8 cellular contexts compared by ENCODE assay signal in the genomic region with DNA sequence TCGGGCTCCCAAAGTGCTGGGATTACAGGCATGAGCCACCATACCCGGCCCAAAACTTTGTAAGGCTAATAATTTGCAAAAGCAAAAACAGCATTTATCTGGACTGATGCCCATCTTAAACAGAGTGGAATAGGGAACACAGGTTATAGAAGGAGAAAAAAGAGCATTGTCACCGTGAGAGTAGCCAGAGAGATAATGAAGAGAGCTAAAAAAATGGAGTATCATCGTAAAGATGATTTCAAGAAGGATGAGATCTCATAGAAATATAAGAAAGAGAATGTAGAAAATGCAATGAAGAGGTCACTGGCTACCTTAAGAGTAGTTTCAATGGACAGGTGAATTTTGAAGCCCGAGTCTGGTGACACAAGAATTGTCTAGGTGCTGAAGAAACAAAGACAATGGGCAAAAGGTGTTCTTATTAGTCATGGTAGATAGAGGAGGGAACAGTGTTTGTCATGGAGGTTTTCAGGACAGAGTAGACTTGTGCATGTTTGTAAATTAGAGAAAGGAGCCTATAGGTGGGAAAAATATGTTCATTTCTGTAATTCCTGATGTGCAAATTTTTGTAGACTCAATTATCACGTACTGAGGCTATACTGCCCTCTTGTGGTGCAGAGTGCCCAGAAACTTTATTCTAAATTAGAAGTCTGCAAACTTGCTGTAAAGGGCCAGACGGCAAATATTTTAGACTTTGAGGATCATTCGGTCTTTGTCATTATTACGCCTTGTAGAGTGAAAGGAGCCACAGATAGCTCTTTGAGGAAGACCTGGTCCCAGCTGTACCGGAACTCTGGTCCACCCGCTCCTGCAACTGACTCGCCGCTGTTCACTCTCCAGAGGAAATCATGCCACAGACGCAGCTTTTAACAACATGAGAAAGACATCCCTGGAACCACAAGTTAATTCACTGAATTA. TPM values are rescaled to one million over a fixed set of nuclear protein-coding genes. Genes with fewer than 3 reads are reported as not detected.
DNase-seq lines count a peak whose midpoint lies in the region; ATAC-seq and TF ChIP-seq lines count a peak whose summit lies in the region.

No MANE protein-coding gene starts in this region.

- in situ Hi-C loops in Caki2 (cut with HindIII; ENCODE audit: low pct_unique_long_range_greater_than_20kb, low sequenced_read_pairs) (no loop called here), IMR-90 (cut with MboI; ENCODE audit: low sequenced_read_pairs) (no loop called here)

- no peaks in the 10 kb centered on the region for H3K9me3 Mint-ChIP-seq in activated T-helper 1 cell treated with anti-CD3 and anti-CD28 coated beads, Interleukin-12 subunit alpha, Interleukin-12 subunit beta, Interleukin-2, Interleukin-4 antibody, amounts not matched to agents 30 ng/mL and 10 ng/mL and 1 ng/mL, durations not matched to agents 14 hours and 24 hours and 36 hours

- no peak overlapping the region for H2BK120ac ChIP-seq in IMR-90 (ENCODE audit: low read depth, low read length)

- H3K36me3 ChIP-seq in IMR-90 (ENCODE audit: control insufficient read depth, insufficient read depth, low read length): no peaks in the 10 kb centered on the region

- no peak overlapping the region for H4K8ac ChIP-seq in IMR-90 (ENCODE audit: low read depth in 2 of 2, low read length in 2 of 2)

- no peaks in the 10 kb centered on the region for H3K79me1 ChIP-seq in IMR-90 (ENCODE audit: low read depth in 1 of 2, low read length in 2 of 2)

- peak; percentile 41 for DNase-seq in Caki2 (ENCODE audit: low read depth)
- peak; percentile 52 for DNase-seq in IMR-90
- DNase-seq in RWPE1 (ENCODE audit: low spot score): peak; percentile 52
- peak; percentile 43 for DNase-seq in activated T-helper 1 cell treated with anti-CD3 and anti-CD28 coated beads, Interleukin-12 subunit alpha, Interleukin-12 subunit beta, Interleukin-2, Interleukin-4 antibody, amounts not matched to agents 30 ng/mL and 10 ng/mL and 1 ng/mL, durations not matched to agents 14 hours and 24 hours and 36 hours (ENCODE audit: low spot score)
- DNase-seq in foreskin keratinocyte: peak in 1 of 2 donors; percentile 35
- DNase-seq in retina: peak; percentile 40
- DNase-seq in HuH-7.5 (ENCODE audit: low spot score): no peak

- no peaks in the 10 kb centered on the region for H3K36me3 Mint-ChIP-seq in activated T-helper 1 cell treated with anti-CD3 and anti-CD28 coated beads, Interleukin-12 subunit alpha, Interleukin-12 subunit beta, Interleukin-2, Interleukin-4 antibody, amounts not matched to agents 30 ng/mL and 10 ng/mL and 1 ng/mL, durations not matched to agents 14 hours and 24 hours and 36 hours (ENCODE audit: low read depth)

- H3K9me1 ChIP-seq in IMR-90 (ENCODE audit: insufficient read depth, low read length): no peaks in the 10 kb centered on the region

- no peaks in the 10 kb centered on the region for H3K9me3 ChIP-seq in IMR-90 (ENCODE audit: control insufficient read depth, insufficient read depth, low read length)

- CTCF ChIA-PET in IMR-90 (lab: Yijun Ruan, JAX) (interaction anchor here (0.6 to 1.2 kb wide), 6 partner anchors 8 to 217 kb away, joined by 3 read pairs; a partner anchor contains a TSS), RWPE1 (lab: Yijun Ruan, JAX) (interaction anchor here (0.6 to 1.7 kb wide), 34 partner anchors 8 to 1732 kb away, joined by 3 to 7 read pairs (median 3); a partner anchor contains a TSS)

- no peak overlapping the region for H2BK15ac ChIP-seq in IMR-90 (ENCODE audit: low read depth, low read length)

- H3K4me1 ChIP-seq in IMR-90 (ENCODE audit: control insufficient read depth, insufficient read depth, low read length) (no peaks in the 10 kb centered on the region), foreskin keratinocyte (no peaks in the 10 kb centered on the region)

- 0 out of 2 replicates have a peak, but pooled peaks have one; percentile 38 for TF ChIP-seq POLR2A in IMR-90 (IDR thresholded peaks at IDR 0.05; ENCODE audit: low read depth, low read length)

- H3K4me1 Mint-ChIP-seq in activated T-helper 1 cell treated with anti-CD3 and anti-CD28 coated beads, Interleukin-12 subunit alpha, Interleukin-12 subunit beta, Interleukin-2, Interleukin-4 antibody, amounts not matched to agents 30 ng/mL and 10 ng/mL and 1 ng/mL, durations not matched to agents 14 hours and 24 hours and 36 hours (ENCODE audit: low read depth): peaks cover 12% of the 10 kb centered on the region

- no peak overlapping the region for H2BK5ac ChIP-seq in IMR-90 (ENCODE audit: low read depth, low read length, poor library complexity, severe bottlenecking)

- TF ChIP-seq RAD21 in IMR-90 (IDR thresholded peaks at IDR 0.05; ENCODE audit: low read length): peak; percentile 79

- H3K27me3 ChIP-seq in IMR-90 (ENCODE audit: control insufficient read depth, insufficient read depth, low read length) (peaks cover 6% of the 10 kb centered on the region), foreskin keratinocyte (peaks cover 27% of the 10 kb centered on the region)

- H2AK5ac ChIP-seq in IMR-90 (ENCODE audit: low read depth, low read length): no peak overlapping the region

- peaks cover 25% of the 10 kb centered on the region for H3K27me3 Mint-ChIP-seq in activated T-helper 1 cell treated with anti-CD3 and anti-CD28 coated beads, Interleukin-12 subunit alpha, Interleukin-12 subunit beta, Interleukin-2, Interleukin-4 antibody, amounts not matched to agents 30 ng/mL and 10 ng/mL and 1 ng/mL, durations not matched to agents 14 hours and 24 hours and 36 hours (ENCODE audit: insufficient read depth)

- peak; percentile 84 for TF ChIP-seq CTCF in IMR-90 (conservative IDR thresholded peaks at IDR 0.05; ENCODE audit: low read depth, low read length)
- TF ChIP-seq CTCF in RWPE1 (conservative IDR thresholded peaks at IDR 0.05; ENCODE audit: low read depth): peak; percentile 85
- peak; percentile 94 for TF ChIP-seq CTCF in foreskin keratinocyte (conservative IDR thresholded peaks at IDR 0.05)

- no peak overlapping the region for H2BK20ac ChIP-seq in IMR-90 (ENCODE audit: low read depth, low read length)

- peak overlapping the region; percentile 19 for H3K4me3 Mint-ChIP-seq in activated T-helper 1 cell treated with anti-CD3 and anti-CD28 coated beads, Interleukin-12 subunit alpha, Interleukin-12 subunit beta, Interleukin-2, Interleukin-4 antibody, amounts not matched to agents 30 ng/mL and 10 ng/mL and 1 ng/mL, durations not matched to agents 14 hours and 24 hours and 36 hours

- ATAC-seq in IMR-90 (ENCODE audit: low read depth): peak; percentile 72
- ATAC-seq in foreskin keratinocyte: no peak
- no peak for ATAC-seq in GM21390 (IDR thresholded peaks at IDR 0.05; ENCODE audit: unreplicated experiment)

- no peak overlapping the region for H4K5ac ChIP-seq in IMR-90 (ENCODE audit: low read depth, low read length)

- H4K91ac ChIP-seq in IMR-90 (ENCODE audit: insufficient read depth, low read depth, low read length): no peak overlapping the region

- POLR2A ChIA-PET in IMR-90 (lab: Charles Lee; ENCODE audit: unreplicated experiment): no interaction called here
- POLR2A ChIA-PET in RWPE1 (lab: Yijun Ruan, JAX; ENCODE audit: low non-redundant PET): no interaction called here

- peak overlapping the region; percentile 60; the same call in 1 of the 2 replicates for H3K4me2 ChIP-seq in IMR-90 (ENCODE audit: low read depth, low read length)

- H3K23ac ChIP-seq in IMR-90 (ENCODE audit: low read depth, low read length): no peak overlapping the region

- BruUV-seq in IMR-90 (replicated peaks; lab: Mats Ljungman, UMichigan): no TSS peak

- no peak overlapping the region for H3K4me3 ChIP-seq in IMR-90 (ENCODE audit: insufficient read depth, low read depth, low read length)

- H3K56ac ChIP-seq in IMR-90 (ENCODE audit: extremely low read depth, insufficient read depth, low read length): no peak overlapping the region

- dilution Hi-C loops in IMR-90 (cut with HindIII; ENCODE audit: low sequenced_read_pairs, unreplicated experiment): no loop called here

- H3K4ac ChIP-seq in IMR-90 (ENCODE audit: low read depth, low read length): no peak overlapping the region

- peak overlapping the region; percentile 48 for H2AK9ac ChIP-seq in IMR-90 (replicated peaks; ENCODE audit: low read depth, low read length, poor library complexity)

- H2AFZ ChIP-seq in IMR-90 (replicated peaks; ENCODE audit: low read length, poor library complexity): peak overlapping the region; percentile 90

- peak overlapping the region; percentile 53; the same call in 1 of the 2 replicates for H3K9ac ChIP-seq in IMR-90 (ENCODE audit: low read depth, low read length)

- WGBS in IMR-90 (ENCODE audit: extremely low coverage in 2 of 2, insufficient read length in 1 of 2), 2 experiments: 72% methylated on average over 5 of the region's 14 CpGs; no CpG with 5 or more reads in 1 of the 2 experiments

- intact Hi-C loops in IMR-90 (cut with micrococcal nuclease): loop anchor here (1.0 to 10.0 kb wide), 3 partner anchors 73 to 537 kb away; no protein-coding TSS in a partner anchor
- intact Hi-C loops in activated T-helper 1 cell treated with anti-CD3 and anti-CD28 coated beads, Interleukin-12 subunit alpha, Interleukin-12 subunit beta, Interleukin-2, Interleukin-4 antibody, amounts not matched to agents 30 ng/mL and 10 ng/mL and 1 ng/mL, durations not matched to agents 14 hours and 24 hours and 36 hours (cut with micrococcal nuclease): loop anchor here (1.0 to 10.0 kb wide), 7 partner anchors 30 to 834 kb away; a partner anchor contains a TSS

- H4K20me1 ChIP-seq in IMR-90 (ENCODE audit: insufficient read depth, low read length): no peaks in the 10 kb centered on the region

- H3K18ac ChIP-seq in IMR-90 (ENCODE audit: low read depth, low read length): no peak overlapping the region

- H3K27ac ChIP-seq in IMR-90 (ENCODE audit: insufficient read depth, low read length): no peak overlapping the region
- no peak overlapping the region for H3K27ac ChIP-seq in RWPE1
- no peak overlapping the region for H3K27ac ChIP-seq in foreskin keratinocyte

- H3K14ac ChIP-seq in IMR-90 (replicated peaks; ENCODE audit: low read depth, low read length): no peak overlapping the region

- no peak overlapping the region for H3K27ac Mint-ChIP-seq in activated T-helper 1 cell treated with anti-CD3 and anti-CD28 coated beads, Interleukin-12 subunit alpha, Interleukin-12 subunit beta, Interleukin-2, Interleukin-4 antibody, amounts not matched to agents 30 ng/mL and 10 ng/mL and 1 ng/mL, durations not matched to agents 14 hours and 24 hours and 36 hours

RNA-seq across cellular contexts. Expression of a gene that starts 8.1 kb away (rescaled TPM):
- total RNA-seq in Caki2 (2014; rRNA removed; shearing (Covaris generic); ENCODE audit: low replicate concordance): 122 and 126 TPM in 2 replicates
- total RNA-seq in IMR-90 (2012; rRNA removed) (63.1 and 68.0 TPM in 2 replicates), foreskin keratinocyte (66.7 and 67.8 TPM in 2 replicates)
- polyA plus RNA-seq in IMR-90 (2012; rRNA removed) (52.8 and 56.8 TPM in 2 replicates), foreskin keratinocyte (40.3 and 48.3 TPM in 2 replicates)
- 20.7 and 41.4 TPM in 2 replicates for polyA plus RNA-seq in IMR-90 (2012; cell fraction: cytosol; rRNA removed)
- 38.3 and 88.4 TPM in 2 replicates for polyA plus RNA-seq in IMR-90 (2012; cell fraction: nucleus; rRNA removed; ENCODE audit: low replicate concordance)
- 69.9 and 83.6 TPM in 2 replicates for total RNA-seq in activated T-helper 1 cell treated with anti-CD3 and anti-CD28 coated beads, Interleukin-12 subunit alpha, Interleukin-12 subunit beta, Interleukin-2, Interleukin-4 antibody, amounts not matched to agents 30 ng/mL and 10 ng/mL and 1 ng/mL, durations not matched to agents 14 hours and 24 hours and 36 hours

RNA-seq across cellular contexts. Expression of a gene that starts 27.2 kb away (rescaled TPM):
- 8.7 and 15.3 TPM in 2 replicates for total RNA-seq in Caki2 (2014; rRNA removed; shearing (Covaris generic); ENCODE audit: low replicate concordance)
- total RNA-seq in IMR-90 (2012; rRNA removed) (3.6 and 5.4 TPM in 2 replicates), foreskin keratinocyte (0.25 and 0.99 TPM in 2 replicates)
- polyA plus RNA-seq in IMR-90 (2012; rRNA removed) (13.7 and 14.3 TPM in 2 replicates), foreskin keratinocyte (0.11 and 0.12 TPM in 2 replicates)
- 6.1 and 8.4 TPM in 2 replicates for polyA plus RNA-seq in IMR-90 (2012; cell fraction: cytosol; rRNA removed)
- polyA plus RNA-seq in IMR-90 (2012; cell fraction: nucleus; rRNA removed; ENCODE audit: low replicate concordance): 166 and 173 TPM in 2 replicates
- 11.5 and 14.9 TPM in 2 replicates for total RNA-seq in activated T-helper 1 cell treated with anti-CD3 and anti-CD28 coated beads, Interleukin-12 subunit alpha, Interleukin-12 subunit beta, Interleukin-2, Interleukin-4 antibody, amounts not matched to agents 30 ng/mL and 10 ng/mL and 1 ng/mL, durations not matched to agents 14 hours and 24 hours and 36 hours

RNA-seq across cellular contexts. Expression of a gene that starts 32.0 kb away (rescaled TPM):
- total RNA-seq in Caki2 (2014; rRNA removed; shearing (Covaris generic); ENCODE audit: low replicate concordance): 36.7 and 43.3 TPM in 2 replicates
- total RNA-seq in IMR-90 (2012; rRNA removed): 38.6 and 45.0 TPM in 2 replicates
- 45.7 and 45.9 TPM in 2 replicates for polyA plus RNA-seq in IMR-90 (2012; rRNA removed)
- polyA plus RNA-seq in IMR-90 (2012; cell fraction: cytosol; rRNA removed): 34.1 and 36.3 TPM in 2 replicates
- 40.4 and 55.5 TPM in 2 replicates for polyA plus RNA-seq in IMR-90 (2012; cell fraction: nucleus; rRNA removed; ENCODE audit: low replicate concordance)
- total RNA-seq in activated T-helper 1 cell treated with anti-CD3 and anti-CD28 coated beads, Interleukin-12 subunit alpha, Interleukin-12 subunit beta, Interleukin-2, Interleukin-4 antibody, amounts not matched to agents 30 ng/mL and 10 ng/mL and 1 ng/mL, durations not matched to agents 14 hours and 24 hours and 36 hours: 21.5 and 21.7 TPM in 2 replicates
- 75.7 and 76.8 TPM in 2 replicates for total RNA-seq in foreskin keratinocyte
- 70.9 and 74.5 TPM in 2 replicates for polyA plus RNA-seq in foreskin keratinocyte

RNA-seq across cellular contexts. Expression of a gene that starts 41.0 kb away (rescaled TPM):
- total RNA-seq in Caki2 (2014; rRNA removed; shearing (Covaris generic); ENCODE audit: low replicate concordance): 85.5 and 96.0 TPM in 2 replicates
- total RNA-seq in IMR-90 (2012; rRNA removed): 83.9 and 92.5 TPM in 2 replicates
- 80.4 and 82.7 TPM in 2 replicates for polyA plus RNA-seq in IMR-90 (2012; rRNA removed)
- 56.1 and 61.2 TPM in 2 replicates for polyA plus RNA-seq in IMR-90 (2012; cell fraction: cytosol; rRNA removed)
- 21.5 and 56.6 TPM in 2 replicates for polyA plus RNA-seq in IMR-90 (2012; cell fraction: nucleus; rRNA removed; ENCODE audit: low replicate concordance)
- total RNA-seq in activated T-helper 1 cell treated with anti-CD3 and anti-CD28 coated beads, Interleukin-12 subunit alpha, Interleukin-12 subunit beta, Interleukin-2, Interleukin-4 antibody, amounts not matched to agents 30 ng/mL and 10 ng/mL and 1 ng/mL, durations not matched to agents 14 hours and 24 hours and 36 hours: 88.7 and 93.3 TPM in 2 replicates
- total RNA-seq in foreskin keratinocyte: 125 and 127 TPM in 2 replicates
- 85.2 and 100.0 TPM in 2 replicates for polyA plus RNA-seq in foreskin keratinocyte
